Comparison of ENCODE assay signal across 14 cellular contexts in the genomic region with DNA sequence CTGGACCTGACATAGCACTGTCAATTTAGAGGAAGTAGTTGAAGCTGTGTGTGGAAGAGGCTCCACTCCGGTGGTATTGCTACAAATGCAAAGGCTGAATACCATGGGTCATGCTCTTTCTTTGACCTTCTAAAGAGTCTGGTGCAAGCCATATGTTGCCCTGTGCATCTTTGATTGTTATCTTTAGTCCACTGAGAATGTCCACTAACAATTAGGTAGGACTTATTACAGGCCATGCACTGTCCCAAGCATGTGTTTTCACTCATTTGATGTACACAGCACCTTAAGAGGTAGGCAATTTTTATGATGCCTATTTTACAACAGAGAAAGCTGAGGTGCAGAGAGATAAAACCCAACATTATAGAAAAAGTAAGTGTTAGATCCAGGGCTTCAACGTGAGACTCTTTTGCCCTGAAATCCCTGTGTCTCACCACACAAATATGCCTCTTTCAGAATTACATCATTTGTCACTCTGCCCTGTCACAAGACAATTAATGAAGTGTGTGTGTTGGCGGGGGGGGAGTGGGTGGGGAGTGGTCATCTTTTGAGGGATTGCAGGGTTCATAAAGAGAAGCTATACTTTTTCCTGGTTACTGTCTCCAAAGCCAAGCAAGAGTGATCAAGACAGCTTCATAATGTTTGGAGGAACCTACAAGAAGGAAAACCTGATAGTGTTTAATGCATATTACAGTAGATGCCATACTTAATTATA.
DNase-seq lines count a peak whose midpoint lies in the region; ATAC-seq, FAIRE-seq and TF ChIP-seq lines count a peak whose summit lies in the region.
"Had no signal": no experiment of that assay in that cellular context is flagged by ENCODE, and none has a peak within 500 bp of the region (broad histone marks: within the 10 kb centered on the region; RNA-seq: fewer than 3 reads in every experiment).

No MANE protein-coding gene starts in this region.

- ATAC-seq in GM21367 (IDR thresholded peaks at IDR 0.05; ENCODE audit: unreplicated experiment) = no peak
- ATAC-seq in mucosa of descending colon = no peak

- peak overlapping the region; percentile 58 for H3K27ac ChIP-seq in BLaER1
- no peak overlapping the region for H3K27ac ChIP-seq in endothelial cell of umbilical vein (ENCODE audit: insufficient read depth, low read depth, low read length)
- H3K27ac ChIP-seq: parathyroid adenoma had no signal

- no peaks in the 10 kb centered on the region for H3K27me3 Mint-ChIP-seq in T-helper 2 cell treated with Interferon-gamma antibody and Interleukin-4, amounts not matched to agents 5 μg/mL and 100 μg/mL, for 36 hours (ENCODE audit: low read depth)
- H3K27me3 Mint-ChIP-seq: activated naive CD8-positive, alpha-beta T cell treated with anti-CD3 and anti-CD28 coated beads, Interleukin-2, amount 10 ng/mL, durations not matched to agents 7 days and 5 days had no signal

- no peaks in the 10 kb centered on the region for H3K79me2 ChIP-seq in endothelial cell of umbilical vein (ENCODE audit: control insufficient read depth, insufficient read depth, low read length)
- H3K79me2 ChIP-seq: parathyroid adenoma had no signal

- no peak for TF ChIP-seq CTCF in endothelial cell of umbilical vein (IDR thresholded peaks at IDR 0.05; ENCODE audit: extremely low read depth in 1 of 2, insufficient read depth in 1 of 2, low read depth in 1 of 2, low read length in 2 of 2)
- no peak for TF ChIP-seq CTCF in lower leg skin (IDR thresholded peaks at IDR 0.05)
- TF ChIP-seq CTCF in mucosa of descending colon (IDR thresholded peaks at IDR 0.05) = no peak

- POLR2A ChIA-PET in endothelial cell of umbilical vein (lab: Charles Lee) = no interaction called here

- no peak for FAIRE-seq in endothelial cell of umbilical vein (lab: Jason Lieb, UNC)

- peaks cover 8% of the 10 kb centered on the region for H3K9me3 Mint-ChIP-seq in T-helper 2 cell treated with Interferon-gamma antibody and Interleukin-4, amounts not matched to agents 5 μg/mL and 100 μg/mL, for 36 hours

- dilution Hi-C loops in endothelial cell of umbilical vein (cut with MboI; ENCODE audit: extremely low pct_ligation_motif_present, low sequenced_read_pairs) = no loop called here

- H4K20me1 ChIP-seq in BLaER1 (no peaks in the 10 kb centered on the region), endothelial cell of umbilical vein (replicated peaks; ENCODE audit: control insufficient read depth, extremely low read depth, insufficient read depth, low read length) (no peaks in the 10 kb centered on the region)

- no peaks in the 10 kb centered on the region for H3K36me3 Mint-ChIP-seq in T-helper 2 cell treated with Interferon-gamma antibody and Interleukin-4, amounts not matched to agents 5 μg/mL and 100 μg/mL, for 36 hours (ENCODE audit: low read depth)
- H3K36me3 Mint-ChIP-seq: activated naive CD8-positive, alpha-beta T cell treated with anti-CD3 and anti-CD28 coated beads, Interleukin-2, amount 10 ng/mL, durations not matched to agents 7 days and 5 days had no signal

- no peak overlapping the region for H3K4me3 Mint-ChIP-seq in T-helper 2 cell treated with Interferon-gamma antibody and Interleukin-4, amounts not matched to agents 5 μg/mL and 100 μg/mL, for 36 hours
- H3K4me3 Mint-ChIP-seq: activated naive CD8-positive, alpha-beta T cell treated with anti-CD3 and anti-CD28 coated beads, Interleukin-2, amount 10 ng/mL, durations not matched to agents 7 days and 5 days had no signal

- no peaks in the 10 kb centered on the region for H3K36me3 ChIP-seq in BLaER1
- no peaks in the 10 kb centered on the region for H3K36me3 ChIP-seq in endothelial cell of umbilical vein (ENCODE audit: control insufficient read depth in 2 of 2, extremely low read depth in 1 of 2, insufficient read depth in 2 of 2, low read length in 2 of 2)
- H3K36me3 ChIP-seq in mucosa of descending colon (ENCODE audit: low read depth) = no peaks in the 10 kb centered on the region
- H3K36me3 ChIP-seq: BE2C had no signal

- H2AFZ ChIP-seq in endothelial cell of umbilical vein (ENCODE audit: low read depth, low read length) = peak overlapping the region; percentile 70

- H3K4me1 ChIP-seq in BLaER1 = peaks cover 27% of the 10 kb centered on the region
- peaks cover 5% of the 10 kb centered on the region for H3K4me1 ChIP-seq in endothelial cell of umbilical vein (ENCODE audit: control insufficient read depth, extremely low read depth, insufficient read depth, low read length)
- peaks cover 8% of the 10 kb centered on the region for H3K4me1 ChIP-seq in mucosa of descending colon (ENCODE audit: low read depth)
- H3K4me1 ChIP-seq: parathyroid adenoma had no signal

- H3K9ac ChIP-seq in BLaER1 (no peak overlapping the region), endothelial cell of umbilical vein (replicated peaks; ENCODE audit: extremely low read depth, insufficient read depth, low read length) (peak overlapping the region; percentile 31)
- H3K9ac ChIP-seq: parathyroid adenoma had no signal

- H3K4me2 ChIP-seq in BLaER1 = peak overlapping the region; percentile 63; the same call in 1 of the 2 replicates
- H3K4me2 ChIP-seq in endothelial cell of umbilical vein (ENCODE audit: insufficient read depth, low read length) = no peak overlapping the region

- WGBS in lower leg skin, 2 donors = 38 to 59% methylated on average over 3 of the region's 3 CpGs

- TF ChIP-seq POLR2A in endothelial cell of umbilical vein (IDR thresholded peaks at IDR 0.05; ENCODE audit: low read depth, low read length) (no peak), lower leg skin (IDR thresholded peaks at IDR 0.05) (no peak)

- H3K4me3 ChIP-seq in BLaER1 (no peak overlapping the region), endothelial cell of umbilical vein (replicated peaks in 1 of 3; ENCODE audit: insufficient read depth in 1 of 3, low read depth in 1 of 3, low read length in 3 of 3) (no peak overlapping the region), lower leg skin (ENCODE audit: low read depth, poor library complexity, severe bottlenecking) (no peak overlapping the region), mucosa of descending colon (no peak overlapping the region)

- no peaks in the 10 kb centered on the region for H3K4me1 Mint-ChIP-seq in T-helper 2 cell treated with Interferon-gamma antibody and Interleukin-4, amounts not matched to agents 5 μg/mL and 100 μg/mL, for 36 hours (ENCODE audit: low read depth)
- H3K4me1 Mint-ChIP-seq: activated naive CD8-positive, alpha-beta T cell treated with anti-CD3 and anti-CD28 coated beads, Interleukin-2, amount 10 ng/mL, durations not matched to agents 7 days and 5 days had no signal

- no peaks in the 10 kb centered on the region for H3K27me3 ChIP-seq in BLaER1
- H3K27me3 ChIP-seq in endothelial cell of umbilical vein (ENCODE audit: control insufficient read depth in 2 of 2, insufficient read depth in 2 of 2, low read length in 2 of 2) = no peaks in the 10 kb centered on the region
- H3K27me3 ChIP-seq: BE2C had no signal

- CTCF ChIA-PET in endothelial cell of umbilical vein (lab: Charles Lee) = interaction anchor here (1.8 kb wide), 1 partner anchor 18 kb away, joined by 4 read pairs; no protein-coding TSS in a partner anchor

- DNase-seq in NCI-H226 = peak; percentile 41
- DNase-seq in endothelial cell of umbilical vein (ENCODE audit: low read depth, low spot score) = no peak
- peak; percentile 53 to 88 for DNase-seq in lower leg skin (ENCODE audit: low spot score in 2 of 2)
- DNase-seq in T-helper 2 cell treated with Interferon-gamma antibody and Interleukin-4, amounts not matched to agents 5 μg/mL and 100 μg/mL, for 36 hours (ENCODE audit: low spot score) = no peak
- no peak for DNase-seq in C1 segment of cervical spinal cord (lab: John Stamatoyannopoulos, UW)
- DNase-seq in mucosa of descending colon = no peak
- DNase-seq: activated naive CD8-positive, alpha-beta T cell treated with anti-CD3 and anti-CD28 coated beads, Interleukin-2, amount 10 ng/mL, durations not matched to agents 7 days and 5 days; BE2C; Kasumi-1; NCI-H2171 treated with DMSO at 0.1 percent for 48 hours; stimulated activated CD4-positive, alpha-beta T cell treated with anti-CD3 and anti-CD28 coated beads, Interleukin-1b, Interleukin-23, amount 100 ng/mL, for 48 hours had no signal

- BruUV-seq in endothelial cell of umbilical vein (replicated peaks; lab: Mats Ljungman, UMichigan) = no TSS peak

- H3K9me3 ChIP-seq in BLaER1 (0 out of 2 replicates have a peak, but pooled peaks cover 6% of the 10 kb centered on the region), endothelial cell of umbilical vein (replicated peaks; ENCODE audit: control insufficient read depth, insufficient read depth, low read length) (no peaks in the 10 kb centered on the region), mucosa of descending colon (no peaks in the 10 kb centered on the region)
- H3K9me3 ChIP-seq: BE2C had no signal

- no peaks in the 10 kb centered on the region for H3K9me1 ChIP-seq in endothelial cell of umbilical vein (replicated peaks; ENCODE audit: control insufficient read depth, extremely low read depth, insufficient read depth, low read length)

- intact Hi-C loops in endothelial cell of umbilical vein (cut with micrococcal nuclease) = no loop called here
- intact Hi-C loops in lower leg skin (cut with DNase I; ENCODE audit: low total_unique reads) = no loop called here
- intact Hi-C loops in mucosa of descending colon (cut with DNase I, micrococcal nuclease) = no loop called here

- H3K27ac Mint-ChIP-seq in T-helper 2 cell treated with Interferon-gamma antibody and Interleukin-4, amounts not matched to agents 5 μg/mL and 100 μg/mL, for 36 hours = no peak overlapping the region
- H3K27ac Mint-ChIP-seq: activated naive CD8-positive, alpha-beta T cell treated with anti-CD3 and anti-CD28 coated beads, Interleukin-2, amount 10 ng/mL, durations not matched to agents 7 days and 5 days had no signal

TF ChIP-seq in endothelial cell of umbilical vein, 7 proteins besides CTCF, POLR2A, EP300 and RAD21:
- TF ChIP-seq EZH2 (IDR thresholded peaks at IDR 0.05; ENCODE audit: borderline replicate concordance, low read depth, low read length, severe bottlenecking) (no peak), POLR2AphosphoS5 (IDR thresholded peaks at IDR 0.05; ENCODE audit: insufficient read depth, low read depth, low read length) (no peak), MYC (IDR thresholded peaks at IDR 0.05; ENCODE audit: low read depth, low read length) (no peak)

Comparison
In these comparisons a context has a peak if more than half of its experiments do, and no peak if none do; other contexts are left out.
1. DNase-seq: peak in NCI-H226 (single experiment) and lower leg skin (2 of 2); none in endothelial cell of umbilical vein (single experiment), T-helper 2 cell treated with Interferon-gamma antibody and Interleukin-4, amounts not matched to agents 5 μg/mL and 100 μg/mL, for 36 hours (single experiment), C1 segment of cervical spinal cord (0 of 14) and mucosa of descending colon (0 of 3).